ENCODE assay signal across 15 cellular contexts in genomic region chr20:10665027-10665561, GRCh38. TPM values are rescaled to one million over a fixed set of nuclear protein-coding genes. Genes with fewer than 3 reads are reported as not detected.
A peak's percentile ranks its signal among the peaks of the same experiment; 100 is the strongest.
DNase-seq lines count a peak whose midpoint lies in the region; ATAC-seq, FAIRE-seq and TF ChIP-seq lines count a peak whose summit lies in the region.
"Had no signal": no experiment of that assay in that cellular context is flagged by ENCODE, and none has a peak within 500 bp of the region (broad histone marks: within the 10 kb centered on the region; RNA-seq: fewer than 3 reads in every experiment).

No MANE protein-coding gene starts in this region.

- H3K4ac ChIP-seq in H9 (ENCODE audit: low read depth, low read length) = no peak overlapping the region

- no peak overlapping the region for H3K23ac ChIP-seq in H9 (ENCODE audit: insufficient read length, low read depth, low read length)

- no peak for TF ChIP-seq CTCF in H9 (conservative IDR thresholded peaks at IDR 0.05)
- no peak for TF ChIP-seq CTCF in astrocyte (IDR thresholded peaks at IDR 0.05; ENCODE audit: insufficient read depth, low read depth, low read length)

- H3K27me3 ChIP-seq in H9 (ENCODE audit: insufficient read depth, low read length) = no peaks in the 10 kb centered on the region
- H3K27me3 ChIP-seq in astrocyte (ENCODE audit: insufficient read depth, low read length) = no peaks in the 10 kb centered on the region
- no peaks in the 10 kb centered on the region for H3K27me3 ChIP-seq in iPS-20b (ENCODE audit: insufficient read depth, low read length)
- H3K27me3 ChIP-seq in SJCRH30 = no peaks in the 10 kb centered on the region

- no peaks in the 10 kb centered on the region for H3K23me2 ChIP-seq in H9 (ENCODE audit: insufficient read length, low read depth, low read length, poor library complexity, severe bottlenecking)

- no peak for TF ChIP-seq POLR2A in H54 (IDR thresholded peaks at IDR 0.05; ENCODE audit: low read depth, low read length)

- H2AFZ ChIP-seq in H9 (ENCODE audit: low read length) (no peak overlapping the region), astrocyte (ENCODE audit: low read depth, low read length) (no peak overlapping the region)

- H3K4me1 Mint-ChIP-seq in H9 = peaks cover 87 to 89% of the 10 kb centered on the region in 2 experiments
- peaks cover 68% of the 10 kb centered on the region for H3K4me1 Mint-ChIP-seq in astrocyte (ENCODE audit: low read depth, unreplicated experiment)
- H3K4me1 Mint-ChIP-seq: activated CD4-positive, alpha-beta T cell treated with anti-CD3 and anti-CD28 coated beads for 36 hours; naive thymus-derived CD4-positive, alpha-beta T cell had no signal

- H3K79me2 ChIP-seq in H9 (ENCODE audit: insufficient read depth, low read length) (peaks cover 10% of the 10 kb centered on the region; the same call in 1 of the 2 replicates), astrocyte (ENCODE audit: insufficient read depth, low read length) (peaks cover 96% of the 10 kb centered on the region)

- FAIRE-seq in astrocyte (lab: Jason Lieb, UNC) = no peak
- FAIRE-seq in H54 (lab: Jason Lieb, UNC) = no peak

- H3K27ac ChIP-seq in H9 (ENCODE audit: insufficient read length, low read depth, low read length) = no peak overlapping the region
- H3K27ac ChIP-seq in astrocyte (ENCODE audit: low read depth, low read length) = peak overlapping the region; percentile 67
- peak overlapping the region; percentile 2 for H3K27ac ChIP-seq in iPS-20b (ENCODE audit: low read length)
- peak overlapping the region in 14 of 21 experiments; percentile 1 to 75 (median 48) for H3K27ac ChIP-seq in skin epidermis
- H3K27ac ChIP-seq in SJCRH30 = no peak overlapping the region

- H3K4me3 Mint-ChIP-seq in H9 = peak overlapping the region; percentile 38 to 70; a peak in 4 of 5 replicates
- H3K4me3 Mint-ChIP-seq in astrocyte (ENCODE audit: unreplicated experiment) = peak overlapping the region; percentile 72
- H3K4me3 Mint-ChIP-seq: activated CD4-positive, alpha-beta T cell treated with anti-CD3 and anti-CD28 coated beads for 36 hours; CD4-positive, alpha-beta T cell; naive thymus-derived CD4-positive, alpha-beta T cell; stimulated activated naive CD8-positive, alpha-beta T cell treated with anti-CD3 and anti-CD28 coated beads, Interleukin-15, Interleukin-2, amounts not matched to agents 100 ng/mL and 50 ng/mL, for 24 hours had no signal

- H3K36me3 ChIP-seq in astrocyte (ENCODE audit: insufficient read depth, low read length) (peaks cover 30% of the 10 kb centered on the region), iPS-20b (ENCODE audit: insufficient read depth, low read depth, low read length) (peaks cover 75% of the 10 kb centered on the region), SJCRH30 (no peaks in the 10 kb centered on the region)

- H3K27ac Mint-ChIP-seq in H9 (peak overlapping the region; percentile 81 to 98 (median 97)), astrocyte (ENCODE audit: unreplicated experiment) (peak overlapping the region; percentile 94)
- H3K27ac Mint-ChIP-seq: activated CD4-positive, alpha-beta T cell treated with anti-CD3 and anti-CD28 coated beads for 36 hours; CD4-positive, alpha-beta T cell; naive thymus-derived CD4-positive, alpha-beta T cell; stimulated activated naive CD8-positive, alpha-beta T cell treated with anti-CD3 and anti-CD28 coated beads, Interleukin-15, Interleukin-2, amounts not matched to agents 100 ng/mL and 50 ng/mL, for 24 hours had no signal

- no peak overlapping the region for H4K8ac ChIP-seq in H9 (replicated peaks; ENCODE audit: insufficient read length, low read depth, low read length)

- H3K9me3 ChIP-seq in H9 (ENCODE audit: control insufficient read depth, low read depth, low read length) (no peaks in the 10 kb centered on the region), astrocyte (ENCODE audit: insufficient read depth, low read depth, low read length) (no peaks in the 10 kb centered on the region), iPS-20b (ENCODE audit: insufficient read depth, low read depth, low read length) (no peaks in the 10 kb centered on the region), SJCRH30 (replicated peaks) (no peaks in the 10 kb centered on the region)

- no peak overlapping the region for H3K56ac ChIP-seq in H9 (ENCODE audit: insufficient read length, low read depth, low read length)

- H3K36me3 Mint-ChIP-seq in H9 (ENCODE audit: insufficient read depth in 1 of 3, low read depth in 3 of 3) (peaks cover 41 to 72% (median 47%) of the 10 kb centered on the region in 3 experiments), astrocyte (ENCODE audit: low read depth, unreplicated experiment) (peaks cover 38% of the 10 kb centered on the region)
- H3K36me3 Mint-ChIP-seq: naive thymus-derived CD4-positive, alpha-beta T cell had no signal

- H3T11ph ChIP-seq in H9 (ENCODE audit: low read length) = no peak overlapping the region

- no peaks in the 10 kb centered on the region for H4K20me1 ChIP-seq in H9 (ENCODE audit: control insufficient read depth, insufficient read depth, insufficient read length)
- H4K20me1 ChIP-seq in astrocyte (ENCODE audit: insufficient read depth, low read length) = peaks cover 52% of the 10 kb centered on the region

- no peak overlapping the region for H2BK120ac ChIP-seq in H9 (ENCODE audit: low read depth, low read length, poor library complexity, severe bottlenecking)

- DNase-seq in H9 (peak; percentile 13), astrocyte (ENCODE audit: low read depth) (no peak), SJCRH30 (no peak), H54 (ENCODE audit: insufficient read length, low spot score) (no peak)
- DNase-seq in NK-92 treated with Interleukin-12 subunit alpha and Interleukin-12 subunit beta, amount 100 ng/mL, for 24 hours (lab: John Stamatoyannopoulos, UW) = no peak
- DNase-seq: activated CD4-positive, alpha-beta T cell treated with anti-CD3 and anti-CD28 coated beads for 36 hours; CD4-positive, alpha-beta T cell; hippocampal formation; naive thymus-derived CD4-positive, alpha-beta T cell; SIG-M5; stimulated activated CD4-positive, alpha-beta T cell treated with anti-CD3 and anti-CD28 coated beads, Interleukin-2, amount 100 ng/mL, for 24 hours had no signal

- WGBS in H9 (ENCODE audit: extremely low coverage, insufficient read length, low lambda C conversion rate) = no CpG with 5 or more reads among the region's 7 CpGs

- no peak overlapping the region for H3K18ac ChIP-seq in H9 (ENCODE audit: insufficient read length, low read depth, low read length)

- no peak overlapping the region for H2BK5ac ChIP-seq in H9 (ENCODE audit: insufficient read length, low read length)

- H4K91ac ChIP-seq in H9 (ENCODE audit: insufficient read length, low read depth, low read length) = no peak overlapping the region

- H3K9ac ChIP-seq in H9 (ENCODE audit: extremely low read depth, insufficient read length, low read length) (no peak overlapping the region), astrocyte (ENCODE audit: low read length) (peak overlapping the region; percentile 62), iPS-20b (ENCODE audit: low read depth, low read length) (peak overlapping the region; percentile 3; the same call in 1 of the 2 replicates)

- no peak overlapping the region for H2BK15ac ChIP-seq in H9 (ENCODE audit: low read depth, low read length)

- H2AK5ac ChIP-seq in H9 (ENCODE audit: insufficient read length, low read length) = no peak overlapping the region

- H4K5ac ChIP-seq in H9 (ENCODE audit: insufficient read length, low read depth, low read length) = no peak overlapping the region

- H2BK12ac ChIP-seq in H9 (ENCODE audit: insufficient read length, low read depth, low read length) = no peak overlapping the region

- no peak overlapping the region for H2BK20ac ChIP-seq in H9 (ENCODE audit: low read depth, low read length, poor library complexity, severe bottlenecking)

- H3K9me3 Mint-ChIP-seq in H9 (no peaks in the 10 kb centered on the region; a peak in 1 of 5 replicates), astrocyte (ENCODE audit: unreplicated experiment) (no peaks in the 10 kb centered on the region)
- H3K9me3 Mint-ChIP-seq: CD4-positive, alpha-beta T cell; stimulated activated naive CD8-positive, alpha-beta T cell treated with anti-CD3 and anti-CD28 coated beads, Interleukin-15, Interleukin-2, amounts not matched to agents 100 ng/mL and 50 ng/mL, for 24 hours had no signal

- no peak overlapping the region for H3K14ac ChIP-seq in H9 (ENCODE audit: insufficient read depth, low read length)

- peak overlapping the region; percentile 26 for H3K4me2 ChIP-seq in H9 (ENCODE audit: insufficient read depth, insufficient read length, low read length)
- peak overlapping the region; percentile 69 for H3K4me2 ChIP-seq in astrocyte (ENCODE audit: low read length)

- H3K4me1 ChIP-seq in H9 (ENCODE audit: insufficient read depth, low read length) (peaks cover 34% of the 10 kb centered on the region), astrocyte (ENCODE audit: insufficient read depth, low read length) (peaks cover 47% of the 10 kb centered on the region), iPS-20b (ENCODE audit: insufficient read depth, low read length) (peaks cover 69% of the 10 kb centered on the region), SJCRH30 (peaks cover 11% of the 10 kb centered on the region; the same call in 1 of the 2 replicates)

- H3K27me3 Mint-ChIP-seq in H9 (ENCODE audit: low read depth) (no peaks in the 10 kb centered on the region), astrocyte (ENCODE audit: low read depth, unreplicated experiment) (no peaks in the 10 kb centered on the region)

- H3K4me3 ChIP-seq in astrocyte (ENCODE audit: insufficient read depth, low read depth, low read length) (no peak overlapping the region), iPS-20b (ENCODE audit: low read length) (peak overlapping the region; percentile 43), skin epidermis (no peak overlapping the region), SJCRH30 (no peak overlapping the region)

- peaks cover 4% of the 10 kb centered on the region for H3K79me1 ChIP-seq in H9 (ENCODE audit: insufficient read depth, low read depth, low read length, poor library complexity, severe bottlenecking)

- ATAC-seq in GM21786 (IDR thresholded peaks at IDR 0.05; ENCODE audit: unreplicated experiment) = no peak
- ATAC-seq: activated CD4-positive, alpha-beta T cell treated with anti-CD3 and anti-CD28 coated beads for 36 hours; naive thymus-derived CD4-positive, alpha-beta T cell had no signal

RNA-seq across cellular contexts. Expression of gene JAG1, which starts 8.7 kb away (rescaled TPM):
- total RNA-seq in H9 (2021) (54.0 and 58.1 TPM in 2 replicates), astrocyte (278 and 380 TPM in 2 replicates)
- 8.8 TPM in 2 replicates for total RNA-seq in SJCRH30 (2014; rRNA removed; shearing (Covaris generic))

Comparison
In these comparisons a context has a peak if more than half of its experiments do, and no peak if none do; other contexts are left out.
1. H3K27ac ChIP-seq: peak in astrocyte (single experiment), iPS-20b (single experiment) and skin epidermis (14 of 21); none in H9 (single experiment) and SJCRH30 (single experiment).